8 cellular contexts compared by ENCODE assay signal in genomic region chr13:32737679-32738078, GRCh38.
DNase-seq lines count a peak whose midpoint lies in the region; ATAC-seq and TF ChIP-seq lines count a peak whose summit lies in the region.

No MANE protein-coding gene starts in this region.

- H3K79me2 ChIP-seq in hepatocyte = no peaks in the 10 kb centered on the region

- POLR2A ChIA-PET in A673 (lab: Charles Lee; ENCODE audit: low non-redundant PET) = interaction anchor here (0.6 kb wide), 1 partner anchor 88 kb away, joined by 3 read pairs; no protein-coding TSS in a partner anchor

- WGBS in hepatocyte (ENCODE audit: low lambda C conversion rate, missing lambda C conversion rate) = 86% methylated on average over 1 of the region's 1 CpG

- DNase-seq in A673 (ENCODE audit: low spot score) (no peak), HT-29 (ENCODE audit: low spot score) (peak; percentile 48), hepatocyte (ENCODE audit: low spot score) (no peak), uterus (no peak), amniotic stem cell (lab: John Stamatoyannopoulos, UW) (no peak), pons (ENCODE audit: low spot score) (no peak), posterior cingulate gyrus (no peak)

- peak overlapping the region; percentile 60 for H3K4me2 ChIP-seq in hepatocyte

- no peak for TF ChIP-seq POLR2A in uterus (IDR thresholded peaks at IDR 0.05)

- H3K36me3 ChIP-seq in A673 (ENCODE audit: insufficient read depth, low read length, poor library complexity, severe bottlenecking) = peaks cover 12% of the 10 kb centered on the region
- H3K36me3 ChIP-seq in hepatocyte (replicated peaks; ENCODE audit: insufficient read depth, low read depth) = no peaks in the 10 kb centered on the region
- H3K36me3 ChIP-seq in uterus = no peaks in the 10 kb centered on the region

- H2AFZ ChIP-seq in hepatocyte = no peak overlapping the region

- peak; percentile 57 for ATAC-seq in GM19372 (IDR thresholded peaks at IDR 0.05; ENCODE audit: low read depth, unreplicated experiment)

- H4K20me1 ChIP-seq in hepatocyte (ENCODE audit: insufficient read depth, poor library complexity, severe bottlenecking) = no peaks in the 10 kb centered on the region

- no TSS peak for BruUV-seq in A673 (replicated peaks; lab: Mats Ljungman, UMichigan)

- peaks cover 23% of the 10 kb centered on the region for H3K4me1 ChIP-seq in A673 (ENCODE audit: insufficient read depth, low read length, poor library complexity, severe bottlenecking)
- H3K4me1 ChIP-seq in hepatocyte (ENCODE audit: insufficient read depth) = peaks cover 14% of the 10 kb centered on the region
- peaks cover 0 to 4% of the 10 kb centered on the region in 2 donors for H3K4me1 ChIP-seq in uterus

- TF ChIP-seq CTCF in A673 (conservative IDR thresholded peaks at IDR 0.05; ENCODE audit: low read depth, low read length) (no peak), hepatocyte (IDR thresholded peaks at IDR 0.05; ENCODE audit: poor library complexity) (no peak), uterus (IDR thresholded peaks at IDR 0.05) (no peak)

- H3K27me3 ChIP-seq in A673 (replicated peaks; ENCODE audit: insufficient read depth, low read depth, low read length, poor library complexity) = no peaks in the 10 kb centered on the region
- H3K27me3 ChIP-seq in hepatocyte = no peaks in the 10 kb centered on the region
- no peaks in the 10 kb centered on the region for H3K27me3 ChIP-seq in uterus

- no peaks in the 10 kb centered on the region for H3K9me3 ChIP-seq in A673 (ENCODE audit: low read depth, low read length, poor library complexity, severe bottlenecking)
- no peaks in the 10 kb centered on the region for H3K9me3 ChIP-seq in hepatocyte (ENCODE audit: low read depth)
- no peaks in the 10 kb centered on the region for H3K9me3 ChIP-seq in uterus

- peak overlapping the region; percentile 26 for H3K27ac ChIP-seq in A673 (ENCODE audit: low read depth, low read length, poor library complexity, severe bottlenecking)
- H3K27ac ChIP-seq in hepatocyte = peak overlapping the region; percentile 54
- H3K27ac ChIP-seq in uterus = peak overlapping the region; percentile 47 to 61

- H3K4me3 ChIP-seq in A673 (ENCODE audit: low read depth, low read length, poor library complexity, severe bottlenecking) (peak overlapping the region; percentile 9), hepatocyte (no peak overlapping the region), uterus (peak overlapping the region in 1 of 2 donors; percentile 25)

- CTCF ChIA-PET in A673 (lab: Charles Lee) = no interaction called here

- intact Hi-C loops in A673 (cut with micrococcal nuclease; ENCODE audit: unreplicated experiment) (no loop called here), uterus (cut with DNase I; ENCODE audit: low total_unique reads) (no loop called here), posterior cingulate gyrus (cut with DNase I) (no loop called here)

- H3K9me2 ChIP-seq in hepatocyte (replicated peaks; ENCODE audit: insufficient read depth) = no peaks in the 10 kb centered on the region
